ENCODE assay signal across 1 cellular context in the genomic region with DNA sequence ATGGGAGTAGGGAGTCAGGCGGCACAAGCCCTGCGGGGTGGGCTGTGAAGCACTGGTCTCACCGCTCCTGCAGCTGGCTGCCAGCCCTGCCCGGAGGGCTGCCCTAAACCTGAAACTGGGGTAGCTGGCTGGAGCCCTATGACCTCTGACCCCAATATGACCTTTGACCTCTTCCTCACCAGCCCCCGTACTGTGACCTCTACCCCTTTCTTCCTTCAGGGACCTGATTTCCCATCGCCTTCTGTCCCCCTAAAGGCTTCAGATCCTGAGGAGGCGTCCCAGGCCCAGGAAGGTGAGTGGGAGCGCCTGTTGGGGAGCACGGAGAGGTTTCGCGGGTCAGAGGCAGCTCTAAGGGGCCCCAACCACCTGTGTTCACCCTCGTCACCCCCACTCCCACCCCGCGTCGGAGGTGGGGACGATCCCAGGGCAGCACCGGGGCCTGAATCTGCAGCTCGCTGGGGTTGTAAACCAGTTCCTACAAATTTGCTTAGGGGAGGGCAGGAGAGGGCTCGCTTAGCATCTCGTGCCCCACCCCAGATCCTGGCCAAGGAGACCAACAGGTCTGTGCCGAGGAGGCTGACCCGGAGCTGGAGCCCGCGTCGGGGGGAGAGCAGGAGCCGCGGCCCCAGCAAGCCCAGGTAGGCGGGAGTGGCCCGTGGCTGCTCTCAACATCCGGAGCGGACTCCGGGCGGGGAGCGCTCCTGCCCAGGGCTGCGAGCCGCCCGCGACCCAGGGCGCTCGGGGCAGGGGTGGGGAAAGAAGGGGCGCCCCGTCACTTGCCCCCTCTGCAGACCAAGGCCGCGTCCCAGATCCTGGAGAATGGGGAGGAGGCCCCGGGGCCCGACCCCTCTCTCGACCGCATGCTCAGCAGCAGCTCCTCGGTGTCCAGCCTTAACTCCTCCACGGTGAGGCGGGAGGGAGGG.
TF ChIP-seq lines count a peak whose summit lies in the region.

No MANE protein-coding gene starts in this region.

TF ChIP-seq in neural cell, 6 proteins besides CTCF, POLR2A, EP300 and RAD21:
- no peak for TF ChIP-seq EZH2 (IDR thresholded peaks at IDR 0.05; ENCODE audit: borderline replicate concordance, insufficient read depth, low read length, poor library complexity, severe bottlenecking)
- no peak for TF ChIP-seq MXI1 (conservative IDR thresholded peaks at IDR 0.05; ENCODE audit: poor library complexity, severe bottlenecking)
- no peak for TF ChIP-seq SMC3 (conservative IDR thresholded peaks at IDR 0.05; ENCODE audit: poor library complexity)
- no peak for TF ChIP-seq POLR2AphosphoS5 (IDR thresholded peaks at IDR 0.05)
- TF ChIP-seq, protein P1, sequence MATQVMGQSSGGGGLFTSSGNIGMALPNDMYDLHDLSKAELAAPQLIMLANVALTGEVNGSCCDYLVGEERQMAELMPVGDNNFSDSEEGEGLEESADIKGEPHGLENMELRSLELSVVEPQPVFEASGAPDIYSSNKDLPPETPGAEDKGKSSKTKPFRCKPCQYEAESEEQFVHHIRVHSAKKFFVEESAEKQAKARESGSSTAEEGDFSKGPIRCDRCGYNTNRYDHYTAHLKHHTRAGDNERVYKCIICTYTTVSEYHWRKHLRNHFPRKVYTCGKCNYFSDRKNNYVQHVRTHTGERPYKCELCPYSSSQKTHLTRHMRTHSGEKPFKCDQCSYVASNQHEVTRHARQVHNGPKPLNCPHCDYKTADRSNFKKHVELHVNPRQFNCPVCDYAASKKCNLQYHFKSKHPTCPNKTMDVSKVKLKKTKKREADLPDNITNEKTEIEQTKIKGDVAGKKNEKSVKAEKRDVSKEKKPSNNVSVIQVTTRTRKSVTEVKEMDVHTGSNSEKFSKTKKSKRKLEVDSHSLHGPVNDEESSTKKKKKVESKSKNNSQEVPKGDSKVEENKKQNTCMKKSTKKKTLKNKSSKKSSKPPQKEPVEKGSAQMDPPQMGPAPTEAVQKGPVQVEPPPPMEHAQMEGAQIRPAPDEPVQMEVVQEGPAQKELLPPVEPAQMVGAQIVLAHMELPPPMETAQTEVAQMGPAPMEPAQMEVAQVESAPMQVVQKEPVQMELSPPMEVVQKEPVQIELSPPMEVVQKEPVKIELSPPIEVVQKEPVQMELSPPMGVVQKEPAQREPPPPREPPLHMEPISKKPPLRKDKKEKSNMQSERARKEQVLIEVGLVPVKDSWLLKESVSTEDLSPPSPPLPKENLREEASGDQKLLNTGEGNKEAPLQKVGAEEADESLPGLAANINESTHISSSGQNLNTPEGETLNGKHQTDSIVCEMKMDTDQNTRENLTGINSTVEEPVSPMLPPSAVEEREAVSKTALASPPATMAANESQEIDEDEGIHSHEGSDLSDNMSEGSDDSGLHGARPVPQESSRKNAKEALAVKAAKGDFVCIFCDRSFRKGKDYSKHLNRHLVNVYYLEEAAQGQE (IDR thresholded peaks at IDR 0.05; ENCODE audit: borderline replicate concordance), result no peak
- TF ChIP-seq TAF1 (IDR thresholded peaks at IDR 0.05; ENCODE audit: low read depth), result no peak
TF ChIP-seq in neural cell: peak in this region for 0.
